Comparison of ENCODE assay signal across 9 cellular contexts in the genomic region with DNA sequence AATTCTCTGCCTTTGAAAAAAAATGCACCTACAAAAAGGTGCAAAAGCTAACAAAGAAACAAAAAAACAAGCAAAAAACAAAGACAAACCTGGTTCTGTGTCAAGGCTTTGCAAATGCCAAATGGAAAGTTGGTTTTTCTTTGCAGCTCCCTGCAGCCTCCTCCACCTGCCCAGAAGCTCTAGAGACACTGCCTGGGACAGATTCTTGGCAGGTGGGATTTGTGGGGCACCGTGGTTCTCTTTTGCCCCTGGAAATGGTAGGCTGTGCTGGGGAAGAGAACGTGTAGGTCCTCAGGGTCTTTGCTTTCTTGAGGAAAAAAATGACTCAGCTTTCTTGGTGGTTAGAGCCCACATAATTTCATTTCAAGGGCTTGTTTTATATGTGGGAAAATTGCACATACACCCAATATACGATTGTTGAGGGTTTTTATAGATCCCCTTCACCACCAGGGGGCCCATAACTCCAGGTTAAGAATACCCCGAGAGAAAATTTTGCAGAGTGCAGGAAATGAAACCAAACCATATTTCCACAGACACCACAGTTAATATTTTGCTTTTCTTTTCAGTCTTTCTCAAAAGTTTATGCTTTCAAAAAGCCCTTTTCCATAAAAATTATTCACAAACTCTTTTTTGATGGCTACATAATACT. TPM values are rescaled to one million over a fixed set of nuclear protein-coding genes. Genes with fewer than 3 reads are reported as not detected.
DNase-seq lines count a peak whose midpoint lies in the region; ATAC-seq, FAIRE-seq and TF ChIP-seq lines count a peak whose summit lies in the region.
"Had no signal": no experiment of that assay in that cellular context is flagged by ENCODE, and none has a peak within 500 bp of the region (broad histone marks: within the 10 kb centered on the region; RNA-seq: fewer than 3 reads in every experiment).

No MANE protein-coding gene starts in this region.

- H3K4me3 ChIP-seq in GM06990 (replicated peaks; ENCODE audit: low read depth, low read length), result no peak overlapping the region

- POLR2A ChIA-PET in activated B cell treated with CpG ODN at 0.5 μM for 24 hours (lab: Charles Lee), result no interaction called here

- H3K27me3 ChIP-seq in GM06990 (replicated peaks; ENCODE audit: control insufficient read depth, insufficient read depth, low read length), result no peaks in the 10 kb centered on the region; the same call in 1 of the 2 replicates

- CTCF ChIA-PET in activated B cell treated with CpG ODN at 0.5 μM for 24 hours (lab: Charles Lee), result interaction anchor here (0.9 to 3.3 kb wide), 4 partner anchors 11 to 684 kb away, joined by 3 to 14 read pairs (median 3); no protein-coding TSS in a partner anchor

- H3K27ac Mint-ChIP-seq in activated B cell treated with CpG ODN at 0.5 μM for 24 hours, result no peak overlapping the region
- no peak overlapping the region for H3K27ac Mint-ChIP-seq in nephron progenitor cell
- H3K27ac Mint-ChIP-seq: activated naive CD8-positive, alpha-beta T cell had no signal

- no peaks in the 10 kb centered on the region for H3K36me3 ChIP-seq in GM06990 (ENCODE audit: control insufficient read depth, insufficient read depth, low read length)

- H3K36me3 Mint-ChIP-seq in activated B cell treated with CpG ODN at 0.5 μM for 24 hours (ENCODE audit: low read depth) (no peaks in the 10 kb centered on the region), nephron progenitor cell (ENCODE audit: low read depth) (peaks cover 4% of the 10 kb centered on the region)
- H3K36me3 Mint-ChIP-seq: activated naive CD8-positive, alpha-beta T cell had no signal

- H3K27me3 Mint-ChIP-seq in activated B cell treated with CpG ODN at 0.5 μM for 24 hours (peaks cover 6% of the 10 kb centered on the region), nephron progenitor cell (ENCODE audit: low read depth, poor library complexity) (peaks cover 6% of the 10 kb centered on the region)

- H3K9me3 Mint-ChIP-seq in activated B cell treated with CpG ODN at 0.5 μM for 24 hours, result no peaks in the 10 kb centered on the region
- H3K9me3 Mint-ChIP-seq in nephron progenitor cell, result peaks cover 10% of the 10 kb centered on the region

- ATAC-seq in GM21515 (IDR thresholded peaks at IDR 0.05; ENCODE audit: unreplicated experiment) (peak; percentile 79), activated B cell treated with CpG ODN at 0.5 μM for 24 hours (ENCODE audit: low read depth) (peak; percentile 50), HG02571 (IDR thresholded peaks at IDR 0.05; ENCODE audit: unreplicated experiment) (no peak)

- no peak overlapping the region for H3K4me3 Mint-ChIP-seq in activated B cell treated with CpG ODN at 0.5 μM for 24 hours
- no peak overlapping the region for H3K4me3 Mint-ChIP-seq in nephron progenitor cell
- H3K4me3 Mint-ChIP-seq: activated naive CD8-positive, alpha-beta T cell had no signal

- FAIRE-seq in endometrium (lab: Jason Lieb, UNC), result peak; percentile 78

- DNase-seq in GM06990 (ENCODE audit: extremely low read depth, insufficient read length) (no peak), LHCN-M2 (ENCODE audit: low read depth) (peak; percentile 61), activated B cell treated with CpG ODN at 0.5 μM for 24 hours (no peak), nephron progenitor cell (peak; percentile 36), ureter (ENCODE audit: low spot score) (peak; percentile 74)

- H3K4me1 Mint-ChIP-seq in activated B cell treated with CpG ODN at 0.5 μM for 24 hours (peaks cover 16% of the 10 kb centered on the region), nephron progenitor cell (peaks cover 39% of the 10 kb centered on the region)

- peak; percentile 75 for TF ChIP-seq CTCF in GM06990 (IDR thresholded peaks at IDR 0.05; ENCODE audit: insufficient read depth, low read length, poor library complexity, severe bottlenecking)
- no peak for TF ChIP-seq CTCF in activated B cell treated with CpG ODN at 0.5 μM for 24 hours (IDR thresholded peaks at IDR 0.05)
- TF ChIP-seq CTCF in nephron progenitor cell (IDR thresholded peaks at IDR 0.05), result peak; percentile 52

- intact Hi-C loops in activated B cell treated with CpG ODN at 0.5 μM for 24 hours (cut with micrococcal nuclease), result no loop called here

RNA-seq across cellular contexts. Expression of gene NXNL2, which starts 58.7 kb away (rescaled TPM):
- 1.7 and 2.5 TPM in 2 replicates for total RNA-seq in LHCN-M2 (2014; rRNA removed)
- 6.0 TPM for polyA plus RNA-seq in LHCN-M2 (2012)
- not detected in 2 replicates for total RNA-seq in activated B cell treated with CpG ODN at 0.5 μM for 24 hours
- total RNA-seq in ureter, result 0.70 TPM

Comparison
In these comparisons a context has a peak if more than half of its experiments do, and no peak if none do; other contexts are left out.
1. DNase-seq: peak in LHCN-M2 (single experiment), nephron progenitor cell (single experiment) and ureter (single experiment); none in GM06990 (single experiment) and activated B cell treated with CpG ODN at 0.5 μM for 24 hours (single experiment).